In genomic region chr4:2798399-2799301, GRCh38 we compare ENCODE assay signal across 8 cellular contexts. TPM values are rescaled to one million over a fixed set of nuclear protein-coding genes. Genes with fewer than 3 reads are reported as not detected.
DNase-seq lines count a peak whose midpoint lies in the region; ATAC-seq and TF ChIP-seq lines count a peak whose summit lies in the region.

No MANE protein-coding gene starts in this region.

- peak in 4 of 10 experiments; percentile 24 to 46 (median 34) for DNase-seq in CD4-positive, alpha-beta T cell
- peak; percentile 75 for DNase-seq in GM20000 (ENCODE audit: low spot score)
- peak; percentile 37 for DNase-seq in NCI-H1694 treated with DMSO at 0.1 percent for 48 hours (lab: John Stamatoyannopoulos, UW)
- DNase-seq in activated naive CD4-positive, alpha-beta T cell treated with anti-CD3 and anti-CD28 coated beads for 36 hours, result peak; percentile 79
- peak in 1 of 3 donors; percentile 48 for DNase-seq in immature natural killer cell
- no peak for DNase-seq in retina
- DNase-seq in SK-N-DZ (ENCODE audit: low spot score), result no peak

- peak overlapping the region; percentile 66 for H3K27ac ChIP-seq in CD4-positive, alpha-beta T cell (ENCODE audit: low read depth, low read length)

- CTCF ChIA-PET in CD4-positive, alpha-beta T cell (lab: Charles Lee), result interaction anchor here (0.6 to 1.5 kb wide), 4 partner anchors 14 to 82 kb away, joined by 3 to 5 read pairs (median 4); no protein-coding TSS in a partner anchor
- CTCF ChIA-PET in activated naive CD4-positive, alpha-beta T cell treated with anti-CD3 and anti-CD28 coated beads for 36 hours (lab: Charles Lee), result interaction anchor here (0.6 to 1.3 kb wide), 4 partner anchors 11 to 1453 kb away, joined by 3 read pairs; no protein-coding TSS in a partner anchor

- H3K9me3 ChIP-seq in CD4-positive, alpha-beta T cell (ENCODE audit: control insufficient read depth, low read length), result no peaks in the 10 kb centered on the region

- H3K27me3 ChIP-seq in CD4-positive, alpha-beta T cell (ENCODE audit: control insufficient read depth, insufficient read depth, low read length), result no peaks in the 10 kb centered on the region

- peak overlapping the region; percentile 93 for H3K27ac Mint-ChIP-seq in CD4-positive, alpha-beta T cell
- peak overlapping the region; percentile 76 for H3K27ac Mint-ChIP-seq in activated naive CD4-positive, alpha-beta T cell treated with anti-CD3 and anti-CD28 coated beads for 36 hours
- peak overlapping the region in 4 of 6 donors; percentile 44 to 83 (median 76) for H3K27ac Mint-ChIP-seq in immature natural killer cell
- H3K27ac Mint-ChIP-seq in stimulated activated naive CD8-positive, alpha-beta T cell treated with anti-CD3 and anti-CD28 coated beads, Interleukin-15, Interleukin-2, amounts not matched to agents 100 ng/mL and 50 ng/mL, for 24 hours, result peak overlapping the region; percentile 87

- H3K27me3 Mint-ChIP-seq in CD4-positive, alpha-beta T cell, result no peaks in the 10 kb centered on the region
- H3K27me3 Mint-ChIP-seq in activated naive CD4-positive, alpha-beta T cell treated with anti-CD3 and anti-CD28 coated beads for 36 hours (ENCODE audit: low read depth), result no peaks in the 10 kb centered on the region
- no peaks in the 10 kb centered on the region for H3K27me3 Mint-ChIP-seq in immature natural killer cell (ENCODE audit: low read depth in 3 of 3)
- no peaks in the 10 kb centered on the region for H3K27me3 Mint-ChIP-seq in stimulated activated naive CD8-positive, alpha-beta T cell treated with anti-CD3 and anti-CD28 coated beads, Interleukin-15, Interleukin-2, amounts not matched to agents 100 ng/mL and 50 ng/mL, for 24 hours

- H3K36me3 Mint-ChIP-seq in CD4-positive, alpha-beta T cell (ENCODE audit: low read depth), result no peaks in the 10 kb centered on the region
- H3K36me3 Mint-ChIP-seq in activated naive CD4-positive, alpha-beta T cell treated with anti-CD3 and anti-CD28 coated beads for 36 hours (ENCODE audit: low read depth), result no peaks in the 10 kb centered on the region
- no peaks in the 10 kb centered on the region for H3K36me3 Mint-ChIP-seq in immature natural killer cell
- H3K36me3 Mint-ChIP-seq in stimulated activated naive CD8-positive, alpha-beta T cell treated with anti-CD3 and anti-CD28 coated beads, Interleukin-15, Interleukin-2, amounts not matched to agents 100 ng/mL and 50 ng/mL, for 24 hours (ENCODE audit: low read depth), result no peaks in the 10 kb centered on the region

- peak overlapping the region; percentile 84 for H3K4me3 Mint-ChIP-seq in CD4-positive, alpha-beta T cell
- peak overlapping the region; percentile 45 for H3K4me3 Mint-ChIP-seq in activated naive CD4-positive, alpha-beta T cell treated with anti-CD3 and anti-CD28 coated beads for 36 hours
- H3K4me3 Mint-ChIP-seq in immature natural killer cell, result peak overlapping the region; percentile 44 to 78 (median 59)
- H3K4me3 Mint-ChIP-seq in stimulated activated naive CD8-positive, alpha-beta T cell treated with anti-CD3 and anti-CD28 coated beads, Interleukin-15, Interleukin-2, amounts not matched to agents 100 ng/mL and 50 ng/mL, for 24 hours, result peak overlapping the region; percentile 81

- no peaks in the 10 kb centered on the region for H3K9me3 Mint-ChIP-seq in CD4-positive, alpha-beta T cell
- H3K9me3 Mint-ChIP-seq in activated naive CD4-positive, alpha-beta T cell treated with anti-CD3 and anti-CD28 coated beads for 36 hours, result no peaks in the 10 kb centered on the region
- no peaks in the 10 kb centered on the region for H3K9me3 Mint-ChIP-seq in immature natural killer cell
- no peaks in the 10 kb centered on the region for H3K9me3 Mint-ChIP-seq in stimulated activated naive CD8-positive, alpha-beta T cell treated with anti-CD3 and anti-CD28 coated beads, Interleukin-15, Interleukin-2, amounts not matched to agents 100 ng/mL and 50 ng/mL, for 24 hours

- intact Hi-C loops in CD4-positive, alpha-beta T cell (cut with DNase I, micrococcal nuclease), result loop anchor here (2.0 to 10.0 kb wide), 3 partner anchors 14 to 46 kb away; partner anchors contain the start of gene ADD1 (in 1 of the 2)
- intact Hi-C loops in activated naive CD4-positive, alpha-beta T cell treated with anti-CD3 and anti-CD28 coated beads for 36 hours (cut with micrococcal nuclease), result loop anchor here (2.0 kb wide), 1 partner anchor 14 kb away; no protein-coding TSS in a partner anchor

- H3K4me1 Mint-ChIP-seq in CD4-positive, alpha-beta T cell (ENCODE audit: low read depth), result peaks cover 52% of the 10 kb centered on the region
- H3K4me1 Mint-ChIP-seq in activated naive CD4-positive, alpha-beta T cell treated with anti-CD3 and anti-CD28 coated beads for 36 hours (ENCODE audit: low read depth), result peaks cover 55% of the 10 kb centered on the region
- H3K4me1 Mint-ChIP-seq in immature natural killer cell, result peaks cover 32 to 39% of the 10 kb centered on the region in 2 donors
- peaks cover 65% of the 10 kb centered on the region for H3K4me1 Mint-ChIP-seq in stimulated activated naive CD8-positive, alpha-beta T cell treated with anti-CD3 and anti-CD28 coated beads, Interleukin-15, Interleukin-2, amounts not matched to agents 100 ng/mL and 50 ng/mL, for 24 hours (ENCODE audit: low read depth)

- ATAC-seq in CD4-positive, alpha-beta T cell (ENCODE audit: poor library complexity), result peak; percentile 54

- no peak for TF ChIP-seq CTCF in CD4-positive, alpha-beta T cell (IDR thresholded peaks at IDR 0.05)
- no peak for TF ChIP-seq CTCF in GM20000 (IDR thresholded peaks at IDR 0.05; ENCODE audit: extremely low read depth, missing control alignments)

- POLR2A ChIA-PET in CD4-positive, alpha-beta T cell (lab: Charles Lee), result interaction anchor here (0.7 to 5.0 kb wide), 12 partner anchors 11 to 138 kb away, joined by 3 to 58 read pairs (median 4); partner anchors contain the start of gene TNIP2

RNA-seq across cellular contexts. Expression of gene SH3BP2, which starts 5.8 kb away (rescaled TPM):
- total RNA-seq in CD4-positive, alpha-beta T cell, result 10 to 100 TPM; 30.1 to 30.5 TPM
- total RNA-seq in activated naive CD4-positive, alpha-beta T cell treated with anti-CD3 and anti-CD28 coated beads for 36 hours, result 10 to 100 TPM; 45.7 to 47.4 TPM
- polyA plus RNA-seq in immature natural killer cell, result 10 to 100 TPM; 12.6 to 71.0 (median 22.7) TPM
- polyA plus RNA-seq in SK-N-DZ (2014; cell fraction: cytosol; rRNA removed), result 13.8 and 27.4 TPM in 2 replicates
- polyA plus RNA-seq in SK-N-DZ (2014; cell fraction: nucleus; rRNA removed), result 99.4 and 107 TPM in 2 replicates

RNA-seq across cellular contexts. Expression of gene TNIP2, which starts 42.5 kb away (rescaled TPM):
- total RNA-seq in CD4-positive, alpha-beta T cell, result 10 to 100 TPM; 43.8 to 49.1 TPM
- 10 to 100 TPM; 54.2 to 55.0 TPM for total RNA-seq in activated naive CD4-positive, alpha-beta T cell treated with anti-CD3 and anti-CD28 coated beads for 36 hours
- polyA plus RNA-seq in immature natural killer cell, result 10 to 100 TPM; 35.1 to 43.7 (median 40.2) TPM
- 19.7 and 22.6 TPM in 2 replicates for polyA plus RNA-seq in SK-N-DZ (2014; cell fraction: cytosol; rRNA removed)
- 59.4 and 67.8 TPM in 2 replicates for polyA plus RNA-seq in SK-N-DZ (2014; cell fraction: nucleus; rRNA removed)

RNA-seq across cellular contexts. Expression of gene ADD1, which starts 45.0 kb away (rescaled TPM):
- 100 to 1,000 TPM; 153 TPM for total RNA-seq in CD4-positive, alpha-beta T cell
- total RNA-seq in activated naive CD4-positive, alpha-beta T cell treated with anti-CD3 and anti-CD28 coated beads for 36 hours, result 100 to 1,000 TPM; 165 TPM
- 100 to 1,000 TPM; 207 to 318 (median 314) TPM for polyA plus RNA-seq in immature natural killer cell
- polyA plus RNA-seq in SK-N-DZ (2014; cell fraction: cytosol; rRNA removed), result 101 and 103 TPM in 2 replicates
- 125 and 189 TPM in 2 replicates for polyA plus RNA-seq in SK-N-DZ (2014; cell fraction: nucleus; rRNA removed)

Comparison
In these comparisons a context has a peak if more than half of its experiments do, and no peak if none do; other contexts are left out.
1. DNase-seq: peak in GM20000 (single experiment), NCI-H1694 treated with DMSO at 0.1 percent for 48 hours (single experiment) and activated naive CD4-positive, alpha-beta T cell treated with anti-CD3 and anti-CD28 coated beads for 36 hours (single experiment); none in retina (single experiment) and SK-N-DZ (single experiment).
2. Peak in every context shown above with its lines, with median percentiles within 50 percentile points of each other: H3K27ac Mint-ChIP-seq and H3K4me3 Mint-ChIP-seq.